In genomic region chr1:164774819-164775654, GRCh38 we compare ENCODE assay signal across 11 cellular contexts.
DNase-seq lines count a peak whose midpoint lies in the region; ATAC-seq and TF ChIP-seq lines count a peak whose summit lies in the region.
"Had no signal": no experiment of that assay in that cellular context is flagged by ENCODE, and none has a peak within 500 bp of the region (broad histone marks: within the 10 kb centered on the region; RNA-seq: fewer than 3 reads in every experiment).

No MANE protein-coding gene starts in this region.

- no peak overlapping the region for H3K4me2 ChIP-seq in osteoblast (ENCODE audit: insufficient read depth, low read length)

- ATAC-seq in GM19035 (IDR thresholded peaks at IDR 0.05; ENCODE audit: unreplicated experiment) (no peak), GM19395 (IDR thresholded peaks at IDR 0.05; ENCODE audit: unreplicated experiment) (no peak), HG03025 (IDR thresholded peaks at IDR 0.05; ENCODE audit: low FRiP score, unreplicated experiment) (no peak), GM18870 (IDR thresholded peaks at IDR 0.05; ENCODE audit: unreplicated experiment) (no peak)

- H4K20me1 ChIP-seq in osteoblast (ENCODE audit: insufficient read depth, low read length) = no peaks in the 10 kb centered on the region

- no peak for TF ChIP-seq CTCF in osteoblast (IDR thresholded peaks at IDR 0.05; ENCODE audit: extremely low read depth, low read depth, low read length)

- H3K4me3 ChIP-seq in osteoblast (ENCODE audit: insufficient read depth, low read length) = no peak overlapping the region
- H3K4me3 ChIP-seq: HAP-1 had no signal

- no peak for TF ChIP-seq POLR2A in erythroblast (IDR thresholded peaks at IDR 0.05; ENCODE audit: low read length)

- H3K27me3 ChIP-seq in osteoblast (ENCODE audit: insufficient read depth, low read length) = no peaks in the 10 kb centered on the region

- DNase-seq in DMS 273 (lab: John Stamatoyannopoulos, UW; ENCODE audit: unreplicated experiment) = peak; percentile 63
- DNase-seq in NCI-H2196 (lab: John Stamatoyannopoulos, UW; ENCODE audit: unreplicated experiment) = peak; percentile 54
- DNase-seq in erythroblast (lab: John Stamatoyannopoulos, UW) = peak; percentile 90 to 91
- no peak for DNase-seq in osteoblast (ENCODE audit: insufficient read length, low spot score, missing footprints)
- DNase-seq: activated gamma-delta T cell; CD4-positive, CD25-positive, alpha-beta regulatory T cell had no signal

- no peaks in the 10 kb centered on the region for H3K79me2 ChIP-seq in osteoblast (ENCODE audit: insufficient read depth, low read length)

- no peak overlapping the region for H3K27ac ChIP-seq in osteoblast (ENCODE audit: low read depth, low read length)

- no peaks in the 10 kb centered on the region for H3K36me3 ChIP-seq in osteoblast (ENCODE audit: insufficient read depth, low read length)
- H3K36me3 ChIP-seq: HAP-1 had no signal

- H3K9me3 ChIP-seq in osteoblast (ENCODE audit: low read depth, low read length) = no peaks in the 10 kb centered on the region
- H3K9me3 ChIP-seq: HAP-1 had no signal

- peaks cover 22% of the 10 kb centered on the region for H3K4me1 ChIP-seq in osteoblast (ENCODE audit: insufficient read depth, low read length)

- H2AFZ ChIP-seq in osteoblast (ENCODE audit: low read length) = peak overlapping the region; percentile 7
